8 cellular contexts compared by ENCODE assay signal in genomic region chr9:127965953-127966352, GRCh38. TPM values are rescaled to one million over a fixed set of nuclear protein-coding genes. Genes with fewer than 3 reads are reported as not detected.
A peak's percentile ranks its signal among the peaks of the same experiment; 100 is the strongest.
DNase-seq lines count a peak whose midpoint lies in the region; ATAC-seq and TF ChIP-seq lines count a peak whose summit lies in the region.

No MANE protein-coding gene starts in this region.

- H3K36me3 ChIP-seq in heart left ventricle, result no peaks in the 10 kb centered on the region
- peaks cover 4% of the 10 kb centered on the region for H3K36me3 ChIP-seq in mucosa of stomach (ENCODE audit: control insufficient read depth, insufficient read depth, low read length)
- no peaks in the 10 kb centered on the region for H3K36me3 ChIP-seq in urinary bladder (ENCODE audit: insufficient read depth)

- intact Hi-C loops in heart left ventricle (cut with DNase I), result no loop called here
- intact Hi-C loops in Right ventricle myocardium superior (cut with DNase I), result no loop called here

- H3K9me3 ChIP-seq in heart left ventricle (no peaks in the 10 kb centered on the region), mucosa of stomach (ENCODE audit: control insufficient read depth, low read length) (no peaks in the 10 kb centered on the region)

- ATAC-seq in heart left ventricle (peak in 3 of 4 donors; percentile 0 to 1 (median 1)), Right ventricle myocardium superior (ENCODE audit: poor library complexity) (no peak), HG02852 (IDR thresholded peaks at IDR 0.05; ENCODE audit: unreplicated experiment) (no peak)

- DNase-seq in heart left ventricle (peak in 1 of 5 donors; percentile 10), Right ventricle myocardium superior (no peak), globus pallidus (ENCODE audit: low spot score) (no peak), HuH-7.5 (ENCODE audit: low spot score) (no peak)

- peak overlapping the region in 6 of 12 donors; percentile 6 to 22 (median 16) for H3K4me3 ChIP-seq in heart left ventricle
- no peak overlapping the region for H3K4me3 ChIP-seq in mucosa of stomach (ENCODE audit: low read length)
- H3K4me3 ChIP-seq in urinary bladder (ENCODE audit: low read depth, low read length), result no peak overlapping the region

- H3K27ac ChIP-seq in heart left ventricle, result peak overlapping the region; percentile 61 to 95 (median 88)
- H3K27ac ChIP-seq in cingulate gyrus (ENCODE audit: low read depth, low read length), result peak overlapping the region; percentile 98
- H3K27ac ChIP-seq in urinary bladder (ENCODE audit: low read depth), result peak overlapping the region; percentile 85

- H3K9ac ChIP-seq in mucosa of stomach (ENCODE audit: low read length), result peak overlapping the region; percentile 50

- TF ChIP-seq POLR2A in heart left ventricle (IDR thresholded peaks at IDR 0.05), result no peak

- no peak for TF ChIP-seq CTCF in heart left ventricle (IDR thresholded peaks at IDR 0.05)

- H3K27me3 ChIP-seq in heart left ventricle, result no peaks in the 10 kb centered on the region
- no peaks in the 10 kb centered on the region for H3K27me3 ChIP-seq in mucosa of stomach (ENCODE audit: control insufficient read depth, insufficient read depth, low read length)

- H3K4me1 ChIP-seq in heart left ventricle, result peaks cover 18 to 91% (median 76%) of the 10 kb centered on the region in 12 donors
- peaks cover 98% of the 10 kb centered on the region for H3K4me1 ChIP-seq in mucosa of stomach (ENCODE audit: control insufficient read depth, insufficient read depth, low read length)
- no peaks in the 10 kb centered on the region for H3K4me1 ChIP-seq in urinary bladder (ENCODE audit: insufficient read depth)

- WGBS in heart left ventricle, 4 donors, result 47 to 59% (median 52%) methylated on average over 6 of the region's 6 CpGs
- 28% methylated on average over 6 of the region's 6 CpGs for WGBS in urinary bladder

RNA-seq across cellular contexts. Expression of gene EEIG1, which starts 14.8 kb away (rescaled TPM):
- total RNA-seq in heart left ventricle (10 to 100 TPM in 7 of 9 donors, 1 to 10 TPM in 2; 5.4 to 45.2 (median 24.1) TPM), Right ventricle myocardium superior (21.8 TPM), urinary bladder (30.4 TPM)
- polyA plus RNA-seq in heart left ventricle (10 to 100 TPM in 1 of 2 donors, 1 to 10 TPM in 1; 9.2 to 10.4 TPM), urinary bladder (67.1 TPM)

RNA-seq across cellular contexts. Expression of gene DPM2, which starts 28.3 kb away (rescaled TPM):
- total RNA-seq in heart left ventricle (10 to 100 TPM in 7 of 9 donors, 1 to 10 TPM in 2; 7.2 to 19.5 (median 11.7) TPM), Right ventricle myocardium superior (9.9 TPM), urinary bladder (7.5 TPM)
- polyA plus RNA-seq in heart left ventricle (10 to 100 TPM; 15.3 to 31.7 TPM), urinary bladder (32.1 TPM)

RNA-seq across cellular contexts. Expression of gene PIP5KL1, which starts 35.4 kb away (rescaled TPM):
- total RNA-seq in heart left ventricle (under 1 TPM in 7 of 9 donors, not detected in 2; 0.33 to 0.77 (median 0.51) TPM), Right ventricle myocardium superior (0.48 TPM), urinary bladder (0.48 TPM)
- polyA plus RNA-seq in heart left ventricle (under 1 TPM; 0.12 to 0.15 TPM), urinary bladder (1.4 TPM)

RNA-seq across cellular contexts. Expression of gene ST6GALNAC4, which starts 49.1 kb away (rescaled TPM):
- total RNA-seq in heart left ventricle, result 10 to 100 TPM; 28.3 to 66.1 (median 42.6) TPM
- polyA plus RNA-seq in heart left ventricle, result 10 to 100 TPM; 17.0 to 72.0 TPM
- 18.1 TPM for total RNA-seq in Right ventricle myocardium superior
- total RNA-seq in urinary bladder, result 6.8 TPM
- polyA plus RNA-seq in urinary bladder, result 35.1 TPM

Comparison
In these comparisons a context has a peak if more than half of its experiments do, and no peak if none do; other contexts are left out.
1. ATAC-seq: peak in heart left ventricle (3 of 4); none in Right ventricle myocardium superior (single experiment) and HG02852 (single experiment).
2. Peak in every context shown above with its lines, with median percentiles within 50 percentile points of each other: H3K27ac ChIP-seq.